Comparison of ENCODE assay signal across 30 cellular contexts in genomic region chr7:157153260-157153659, GRCh38. TPM values are rescaled to one million over a fixed set of nuclear protein-coding genes. Genes with fewer than 3 reads are reported as not detected.
DNase-seq lines count a peak whose midpoint lies in the region; ATAC-seq and TF ChIP-seq lines count a peak whose summit lies in the region.
"Had no signal": no experiment of that assay in that cellular context is flagged by ENCODE, and none has a peak within 500 bp of the region (broad histone marks: within the 10 kb centered on the region; RNA-seq: fewer than 3 reads in every experiment).

No MANE protein-coding gene starts in this region.

- CTCF ChIA-PET in WTC11 (lab: Charles Lee): no interaction called here

- H3K4me3 Mint-ChIP-seq in stimulated activated naive CD8-positive, alpha-beta T cell treated with anti-CD3 and anti-CD28 coated beads, Interleukin-15, Interleukin-2, amounts not matched to agents 100 ng/mL and 50 ng/mL, for 24 hours: no peak overlapping the region
- no peak overlapping the region for H3K4me3 Mint-ChIP-seq in stimulated activated naive CD8-positive, alpha-beta T cell treated with anti-CD3 and anti-CD28 coated beads, Interleukin-15, amount 100 ng/mL, for 72 hours
- H3K4me3 Mint-ChIP-seq in WTC11: no peak overlapping the region
- H3K4me3 Mint-ChIP-seq: activated naive CD4-positive, alpha-beta T cell treated with anti-CD3 and anti-CD28 coated beads, Interleukin-2, amount 50 U/mL, for 24 hours; activated T-helper 1 cell treated with anti-CD3 and anti-CD28 coated beads, Interleukin-12 subunit alpha, Interleukin-12 subunit beta, Interleukin-2, Interleukin-4 antibody, amounts not matched to agents 30 ng/mL and 10 ng/mL and 1 ng/mL, durations not matched to agents 14 hours and 24 hours and 36 hours; mesothelial cell of epicardium; naive B cell had no signal

- no peak overlapping the region for H3K4me3 ChIP-seq in fibroblast of villous mesenchyme (ENCODE audit: low read depth, low read length)
- H3K4me3 ChIP-seq: cardiac muscle cell, esophagus squamous epithelium, gastroesophageal sphincter, MG63, psoas muscle, tibial nerve had no signal

- no peak for ATAC-seq in stimulated activated naive CD8-positive, alpha-beta T cell treated with anti-CD3 and anti-CD28 coated beads, Interleukin-15, amount 100 ng/mL, for 72 hours
- no peak for ATAC-seq in WTC11
- ATAC-seq in GM21529 (IDR thresholded peaks at IDR 0.05; ENCODE audit: unreplicated experiment): no peak
- ATAC-seq in HG03378 (IDR thresholded peaks at IDR 0.05; ENCODE audit: unreplicated experiment): no peak
- ATAC-seq: gastroesophageal sphincter, left ventricle myocardium superior, psoas muscle had no signal

- TF ChIP-seq CTCF in WTC11 (IDR thresholded peaks at IDR 0.05) (no peak), fibroblast of villous mesenchyme (IDR thresholded peaks at IDR 0.05; ENCODE audit: insufficient read depth, low read depth, low read length) (no peak)

- peaks cover 65% of the 10 kb centered on the region for H3K4me1 Mint-ChIP-seq in stimulated activated naive CD8-positive, alpha-beta T cell treated with anti-CD3 and anti-CD28 coated beads, Interleukin-15, Interleukin-2, amounts not matched to agents 100 ng/mL and 50 ng/mL, for 24 hours (ENCODE audit: low read depth)
- peaks cover 56% of the 10 kb centered on the region for H3K4me1 Mint-ChIP-seq in stimulated activated naive CD8-positive, alpha-beta T cell treated with anti-CD3 and anti-CD28 coated beads, Interleukin-15, amount 100 ng/mL, for 72 hours
- peaks cover 72% of the 10 kb centered on the region for H3K4me1 Mint-ChIP-seq in WTC11

- POLR2A ChIA-PET in WTC11 (lab: Charles Lee): no interaction called here

- no peaks in the 10 kb centered on the region for H3K9me3 Mint-ChIP-seq in stimulated activated naive CD8-positive, alpha-beta T cell treated with anti-CD3 and anti-CD28 coated beads, Interleukin-15, Interleukin-2, amounts not matched to agents 100 ng/mL and 50 ng/mL, for 24 hours
- H3K9me3 Mint-ChIP-seq in stimulated activated naive CD8-positive, alpha-beta T cell treated with anti-CD3 and anti-CD28 coated beads, Interleukin-15, amount 100 ng/mL, for 72 hours: no peaks in the 10 kb centered on the region
- H3K9me3 Mint-ChIP-seq in WTC11: no peaks in the 10 kb centered on the region
- H3K9me3 Mint-ChIP-seq: activated naive CD4-positive, alpha-beta T cell treated with anti-CD3 and anti-CD28 coated beads, Interleukin-2, amount 50 U/mL, for 24 hours; activated T-helper 1 cell treated with anti-CD3 and anti-CD28 coated beads, Interleukin-12 subunit alpha, Interleukin-12 subunit beta, Interleukin-2, Interleukin-4 antibody, amounts not matched to agents 30 ng/mL and 10 ng/mL and 1 ng/mL, durations not matched to agents 14 hours and 24 hours and 36 hours; mesothelial cell of epicardium; naive B cell had no signal

- no peak for DNase-seq in stimulated activated naive CD8-positive, alpha-beta T cell treated with anti-CD3 and anti-CD28 coated beads, Interleukin-15, amount 100 ng/mL, for 72 hours
- DNase-seq in WTC11 (ENCODE audit: low spot score): no peak
- peak; percentile 33 for DNase-seq in fibroblast of villous mesenchyme (ENCODE audit: low read depth)
- no peak for DNase-seq in medulla oblongata (ENCODE audit: extremely low spot score)
- no peak for DNase-seq in stimulated activated CD4-positive, alpha-beta T cell treated with anti-CD3 and anti-CD28 coated beads, Interleukin-2, amount 100 ng/mL, for 24 hours
- DNase-seq: ACHN; activated CD4-positive, alpha-beta T cell treated with anti-CD3 and anti-CD28 coated beads, Interleukin-2, amount 50 U/mL, for 4 hours; anterior cingulate cortex; BE2C; esophagus squamous epithelium; H7; KBM-7; left ventricle myocardium superior; MG63; naive B cell; NCI-H1436 treated with DMSO at 0.1 percent for 48 hours; NCI-H446; NCI-H774; nucleus accumbens; psoas muscle; T-helper 2 cell had no signal

- peaks cover 34% of the 10 kb centered on the region for H3K36me3 Mint-ChIP-seq in stimulated activated naive CD8-positive, alpha-beta T cell treated with anti-CD3 and anti-CD28 coated beads, Interleukin-15, Interleukin-2, amounts not matched to agents 100 ng/mL and 50 ng/mL, for 24 hours (ENCODE audit: low read depth)
- H3K36me3 Mint-ChIP-seq in WTC11: no peaks in the 10 kb centered on the region
- H3K36me3 Mint-ChIP-seq: activated naive CD4-positive, alpha-beta T cell treated with anti-CD3 and anti-CD28 coated beads, Interleukin-2, amount 50 U/mL, for 24 hours; mesothelial cell of epicardium had no signal

- H3K27me3 Mint-ChIP-seq in stimulated activated naive CD8-positive, alpha-beta T cell treated with anti-CD3 and anti-CD28 coated beads, Interleukin-15, Interleukin-2, amounts not matched to agents 100 ng/mL and 50 ng/mL, for 24 hours: no peaks in the 10 kb centered on the region
- H3K27me3 Mint-ChIP-seq in stimulated activated naive CD8-positive, alpha-beta T cell treated with anti-CD3 and anti-CD28 coated beads, Interleukin-15, amount 100 ng/mL, for 72 hours: no peaks in the 10 kb centered on the region
- H3K27me3 Mint-ChIP-seq in WTC11 (ENCODE audit: low read depth): no peaks in the 10 kb centered on the region
- H3K27me3 Mint-ChIP-seq: activated naive CD4-positive, alpha-beta T cell treated with anti-CD3 and anti-CD28 coated beads, Interleukin-2, amount 50 U/mL, for 24 hours; naive B cell had no signal

- H3K27ac Mint-ChIP-seq in stimulated activated naive CD8-positive, alpha-beta T cell treated with anti-CD3 and anti-CD28 coated beads, Interleukin-15, Interleukin-2, amounts not matched to agents 100 ng/mL and 50 ng/mL, for 24 hours: peak overlapping the region; percentile 17
- H3K27ac Mint-ChIP-seq in stimulated activated naive CD8-positive, alpha-beta T cell treated with anti-CD3 and anti-CD28 coated beads, Interleukin-15, amount 100 ng/mL, for 72 hours: no peak overlapping the region
- H3K27ac Mint-ChIP-seq in WTC11: peak overlapping the region; percentile 82; the same call in 1 of the 2 replicates
- H3K27ac Mint-ChIP-seq: activated naive CD4-positive, alpha-beta T cell treated with anti-CD3 and anti-CD28 coated beads, Interleukin-2, amount 50 U/mL, for 24 hours; activated T-helper 1 cell treated with anti-CD3 and anti-CD28 coated beads, Interleukin-12 subunit alpha, Interleukin-12 subunit beta, Interleukin-2, Interleukin-4 antibody, amounts not matched to agents 30 ng/mL and 10 ng/mL and 1 ng/mL, durations not matched to agents 14 hours and 24 hours and 36 hours had no signal

TF ChIP-seq in WTC11, 78 proteins besides CTCF, POLR2A, EP300 and RAD21:
- no peak for TF ChIP-seq NR2C2 (CRISPR knock-in tag; IDR thresholded peaks at IDR 0.05)
- TF ChIP-seq MLX (CRISPR knock-in tag; IDR thresholded peaks at IDR 0.05): no peak
- TF ChIP-seq ZNF232 (CRISPR knock-in tag; IDR thresholded peaks at IDR 0.05): no peak
- TF ChIP-seq ZNF138 (CRISPR knock-in tag; conservative IDR thresholded peaks at IDR 0.05): no peak
- no peak for TF ChIP-seq ZNF396 (CRISPR knock-in tag; IDR thresholded peaks at IDR 0.05; ENCODE audit: borderline replicate concordance)
- TF ChIP-seq ZNF317 (CRISPR knock-in tag; IDR thresholded peaks at IDR 0.05; ENCODE audit: borderline replicate concordance, low read depth): no peak
- TF ChIP-seq E2F5 (CRISPR knock-in tag; IDR thresholded peaks at IDR 0.05): no peak
- no peak for TF ChIP-seq ZNF263 (CRISPR knock-in tag; IDR thresholded peaks at IDR 0.05; ENCODE audit: low read depth)

RNA-seq across cellular contexts. Expression of gene UBE3C, which starts 14.5 kb away (rescaled TPM):
- total RNA-seq in WTC11 (2021) (52.4 to 59.7 TPM (median 53.8 TPM) in 3 replicates), fibroblast of villous mesenchyme (92.8 and 150 TPM in 2 replicates)

Comparison
In these comparisons a context has a peak if more than half of its experiments do, and no peak if none do; other contexts are left out.
1. H3K27ac Mint-ChIP-seq: peak in stimulated activated naive CD8-positive, alpha-beta T cell treated with anti-CD3 and anti-CD28 coated beads, Interleukin-15, Interleukin-2, amounts not matched to agents 100 ng/mL and 50 ng/mL, for 24 hours (single experiment) and WTC11 (single experiment); none in stimulated activated naive CD8-positive, alpha-beta T cell treated with anti-CD3 and anti-CD28 coated beads, Interleukin-15, amount 100 ng/mL, for 72 hours (0 of 2).